30 cellular contexts compared by ENCODE assay signal in genomic region chr12:114944736-114945135, GRCh38.
"Had no signal": no experiment of that assay in that cellular context is flagged by ENCODE, and none has a peak within 500 bp of the region (broad histone marks: within the 10 kb centered on the region; RNA-seq: fewer than 3 reads in every experiment).

No MANE protein-coding gene starts in this region.

- H3K27me3 Mint-ChIP-seq: activated CD8-positive, alpha-beta T cell treated with anti-CD3 and anti-CD28 coated beads for 36 hours; activated naive CD4-positive, alpha-beta T cell treated with anti-CD3 and anti-CD28 coated beads, Interleukin-2, amount 10 ng/mL, durations not matched to agents 7 days and 5 days; activated naive CD8-positive, alpha-beta T cell treated with anti-CD3 and anti-CD28 coated beads, Interleukin-2, amount 10 ng/mL, durations not matched to agents 7 days and 5 days; central memory CD8-positive, alpha-beta T cell; dendritic cell treated with granulocyte-macrophage colony-stimulating factor and Interleukin-4, amounts not matched to agents 40 ng/mL and 50 ng/mL, for 4 days had no signal

- H3K4me3 Mint-ChIP-seq: activated CD8-positive, alpha-beta T cell treated with anti-CD3 and anti-CD28 coated beads for 36 hours; activated naive CD4-positive, alpha-beta T cell treated with anti-CD3 and anti-CD28 coated beads, Interleukin-2, amount 10 ng/mL, durations not matched to agents 7 days and 5 days; activated naive CD8-positive, alpha-beta T cell treated with anti-CD3 and anti-CD28 coated beads, Interleukin-2, amount 10 ng/mL, durations not matched to agents 7 days and 5 days; activated T-helper 1 cell treated with anti-CD3 and anti-CD28 coated beads, Interleukin-12 subunit alpha, Interleukin-12 subunit beta, Interleukin-2, Interleukin-4 antibody, amounts not matched to agents 30 ng/mL and 10 ng/mL and 1 ng/mL, durations not matched to agents 14 hours and 24 hours and 36 hours; central memory CD8-positive, alpha-beta T cell; dendritic cell treated with granulocyte-macrophage colony-stimulating factor and Interleukin-4, amounts not matched to agents 40 ng/mL and 50 ng/mL, for 4 days had no signal

- H3K9me3 Mint-ChIP-seq: activated CD8-positive, alpha-beta T cell treated with anti-CD3 and anti-CD28 coated beads for 36 hours; activated T-helper 2 cell treated with anti-CD3 and anti-CD28 coated beads, Interferon-gamma antibody, Interleukin-2, Interleukin-4, amounts not matched to agents 10 μg/mL and 5 μg/mL and 100 μg/mL, durations not matched to agents 14 hours and 24 hours and 36 hours; dendritic cell treated with granulocyte-macrophage colony-stimulating factor and Interleukin-4, amounts not matched to agents 40 ng/mL and 50 ng/mL, for 4 days had no signal

- H3K36me3 ChIP-seq: brain microvascular endothelial cell, esophagus muscularis mucosa, gastrocnemius medialis, heart right ventricle had no signal

- ATAC-seq: activated CD8-positive, alpha-beta T cell treated with anti-CD3 and anti-CD28 coated beads for 36 hours; activated naive CD4-positive, alpha-beta T cell treated with anti-CD3 and anti-CD28 coated beads, Interleukin-2, amount 50 U/mL, for 72 hours; foreskin keratinocyte; gastrocnemius medialis; heart right ventricle had no signal

- H3K4me1 Mint-ChIP-seq: activated naive CD4-positive, alpha-beta T cell treated with anti-CD3 and anti-CD28 coated beads, Interleukin-2, amount 10 ng/mL, durations not matched to agents 7 days and 5 days; activated naive CD8-positive, alpha-beta T cell treated with anti-CD3 and anti-CD28 coated beads, Interleukin-2, amount 10 ng/mL, durations not matched to agents 7 days and 5 days; central memory CD8-positive, alpha-beta T cell had no signal

- DNase-seq: activated CD4-positive, alpha-beta T cell treated with anti-CD3 and anti-CD28 coated beads for 1 hour; activated CD4-positive, alpha-beta T cell treated with anti-CD3 and anti-CD28 coated beads for 48 hours; activated CD4-positive, alpha-beta T cell treated with anti-CD3 and anti-CD28 coated beads, Interleukin-2, amount 50 U/mL, for 1 hour; activated CD4-positive, alpha-beta T cell treated with anti-CD3 and anti-CD28 coated beads, Interleukin-2, amount 50 U/mL, for 48 hours; activated CD8-positive, alpha-beta memory T cell treated with anti-CD3 and anti-CD28 coated beads for 24 hours; activated CD8-positive, alpha-beta T cell treated with anti-CD3 and anti-CD28 coated beads for 36 hours; activated effector memory CD4-positive, alpha-beta T cell treated with anti-CD3 and anti-CD28 coated beads, Interleukin-2, amount 50 U/mL, for 16 hours; activated naive CD4-positive, alpha-beta T cell treated with anti-CD3 and anti-CD28 coated beads, Interleukin-2, amount 10 ng/mL, durations not matched to agents 7 days and 5 days; activated naive CD8-positive, alpha-beta T cell treated with anti-CD3 and anti-CD28 coated beads, Interleukin-2, amount 10 ng/mL, durations not matched to agents 7 days and 5 days; activated T-cell treated with anti-CD3 and anti-CD28 coated beads, Interleukin-2, amount 50 U/mL, for 1 hour; activated T-cell treated with anti-CD3 and anti-CD28 coated beads, Interleukin-2, amount 50 U/mL, for 48 hours; amniotic stem cell; anterior cingulate cortex; brain microvascular endothelial cell; dorsolateral prefrontal cortex; effector memory CD4-positive, alpha-beta T cell; erythroblast; foreskin keratinocyte; gastrocnemius medialis; heart right ventricle; T-helper 2 cell had no signal

- H3K4me3 ChIP-seq: coronary artery, dorsolateral prefrontal cortex, esophagus muscularis mucosa, gastrocnemius medialis, heart right ventricle had no signal

- H3K27me3 ChIP-seq: brain microvascular endothelial cell, esophagus muscularis mucosa, foreskin keratinocyte, gastrocnemius medialis, heart right ventricle had no signal

- FAIRE-seq: astrocyte, bronchial epithelial cell had no signal

- H3K36me3 Mint-ChIP-seq: activated naive CD4-positive, alpha-beta T cell treated with anti-CD3 and anti-CD28 coated beads, Interleukin-2, amount 10 ng/mL, durations not matched to agents 7 days and 5 days; activated naive CD4-positive, alpha-beta T cell treated with anti-CD3 and anti-CD28 coated beads, Interleukin-2, amount 50 U/mL, for 72 hours; activated naive CD8-positive, alpha-beta T cell treated with anti-CD3 and anti-CD28 coated beads, Interleukin-2, amount 10 ng/mL, durations not matched to agents 7 days and 5 days had no signal

- H3K27ac ChIP-seq: brain microvascular endothelial cell, coronary artery, dorsolateral prefrontal cortex, esophagus muscularis mucosa, foreskin keratinocyte, gastrocnemius medialis, heart right ventricle had no signal

- H3K9me3 ChIP-seq: gastrocnemius medialis had no signal

- H3K27ac Mint-ChIP-seq: activated CD8-positive, alpha-beta T cell treated with anti-CD3 and anti-CD28 coated beads for 36 hours; activated naive CD4-positive, alpha-beta T cell treated with anti-CD3 and anti-CD28 coated beads, Interleukin-2, amount 10 ng/mL, durations not matched to agents 7 days and 5 days; activated naive CD8-positive, alpha-beta T cell treated with anti-CD3 and anti-CD28 coated beads, Interleukin-2, amount 10 ng/mL, durations not matched to agents 7 days and 5 days; activated T-helper 1 cell treated with anti-CD3 and anti-CD28 coated beads, Interleukin-12 subunit alpha, Interleukin-12 subunit beta, Interleukin-2, Interleukin-4 antibody, amounts not matched to agents 30 ng/mL and 10 ng/mL and 1 ng/mL, durations not matched to agents 14 hours and 24 hours and 36 hours; activated T-helper 2 cell treated with anti-CD3 and anti-CD28 coated beads, Interferon-gamma antibody, Interleukin-2, Interleukin-4, amounts not matched to agents 10 μg/mL and 5 μg/mL and 100 μg/mL, durations not matched to agents 14 hours and 24 hours and 36 hours; dendritic cell treated with granulocyte-macrophage colony-stimulating factor and Interleukin-4, amounts not matched to agents 40 ng/mL and 50 ng/mL, for 4 days had no signal

- H3K4me1 ChIP-seq: esophagus muscularis mucosa, foreskin keratinocyte, gastrocnemius medialis, heart right ventricle had no signal
